In the genomic region with DNA sequence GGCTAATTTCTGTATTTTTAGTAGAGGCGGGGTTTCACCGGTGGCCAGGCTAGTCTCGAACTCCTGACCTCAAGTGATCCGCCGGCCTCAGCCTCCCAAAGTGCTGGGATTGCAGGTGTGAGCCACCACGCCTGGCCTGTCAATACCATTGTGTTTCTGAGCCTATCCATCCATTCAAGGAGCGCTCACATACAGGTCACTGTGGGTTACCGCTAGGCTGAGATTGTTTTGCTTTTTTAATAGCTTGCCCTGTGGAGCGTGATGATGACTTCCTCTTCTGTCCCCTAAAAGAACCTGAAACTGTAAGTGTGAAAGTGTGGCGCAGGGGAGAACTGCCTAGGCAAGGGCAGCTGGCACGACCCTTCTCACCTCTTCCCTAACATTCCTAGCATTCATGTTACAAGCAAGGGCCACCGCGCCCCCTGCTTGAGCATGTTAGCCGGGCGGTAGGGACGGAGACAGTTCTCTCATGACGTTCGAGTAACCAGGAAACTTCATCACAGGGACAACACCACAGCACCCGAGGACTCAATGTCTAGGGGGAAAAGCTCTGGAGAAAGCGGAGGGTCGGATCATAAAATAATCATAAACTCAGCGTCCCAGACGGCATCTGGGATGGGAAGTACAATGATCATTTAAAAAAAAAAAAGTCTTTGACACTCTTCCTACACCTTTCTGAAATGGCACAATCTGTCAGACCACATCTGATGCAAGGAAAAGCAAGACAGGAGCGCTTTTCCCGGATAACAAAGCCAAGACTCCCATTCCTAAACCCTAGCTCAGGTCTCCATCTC, we compare ENCODE assay signal across 2 cellular contexts.
A peak's percentile ranks its signal among the peaks of the same experiment; 100 is the strongest.
TF ChIP-seq lines count a peak whose summit lies in the region.

No MANE protein-coding gene starts in this region.

TF ChIP-seq in HEK293, 187 proteins besides CTCF, POLR2A, EP300 and RAD21:
- TF ChIP-seq, protein P1, sequence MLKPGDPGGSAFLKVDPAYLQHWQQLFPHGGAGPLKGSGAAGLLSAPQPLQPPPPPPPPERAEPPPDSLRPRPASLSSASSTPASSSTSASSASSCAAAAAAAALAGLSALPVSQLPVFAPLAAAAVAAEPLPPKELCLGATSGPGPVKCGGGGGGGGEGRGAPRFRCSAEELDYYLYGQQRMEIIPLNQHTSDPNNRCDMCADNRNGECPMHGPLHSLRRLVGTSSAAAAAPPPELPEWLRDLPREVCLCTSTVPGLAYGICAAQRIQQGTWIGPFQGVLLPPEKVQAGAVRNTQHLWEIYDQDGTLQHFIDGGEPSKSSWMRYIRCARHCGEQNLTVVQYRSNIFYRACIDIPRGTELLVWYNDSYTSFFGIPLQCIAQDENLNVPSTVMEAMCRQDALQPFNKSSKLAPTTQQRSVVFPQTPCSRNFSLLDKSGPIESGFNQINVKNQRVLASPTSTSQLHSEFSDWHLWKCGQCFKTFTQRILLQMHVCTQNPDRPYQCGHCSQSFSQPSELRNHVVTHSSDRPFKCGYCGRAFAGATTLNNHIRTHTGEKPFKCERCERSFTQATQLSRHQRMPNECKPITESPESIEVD (tag by site-specific recombination; IDR thresholded peaks at IDR 0.05): no peak
- 0 out of 2 replicates have a peak, but pooled peaks have one; percentile 12 for TF ChIP-seq PRDM1 (tag by site-specific recombination; IDR thresholded peaks at IDR 0.05)

TF ChIP-seq in H1, 55 proteins besides CTCF, POLR2A, EP300 and RAD21:
- no peak for TF ChIP-seq GABPA (IDR thresholded peaks at IDR 0.05; ENCODE audit: borderline replicate concordance, insufficient read depth, low read length)
- TF ChIP-seq RFX5 (IDR thresholded peaks at IDR 0.05; ENCODE audit: borderline replicate concordance, low read depth, low read length): no peak
- no peak for TF ChIP-seq MAFK (IDR thresholded peaks at IDR 0.05; ENCODE audit: low read depth, low read length)
- TF ChIP-seq, protein P2, sequence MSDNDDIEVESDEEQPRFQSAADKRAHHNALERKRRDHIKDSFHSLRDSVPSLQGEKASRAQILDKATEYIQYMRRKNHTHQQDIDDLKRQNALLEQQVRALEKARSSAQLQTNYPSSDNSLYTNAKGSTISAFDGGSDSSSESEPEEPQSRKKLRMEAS (IDR thresholded peaks at IDR 0.05): peak; percentile 62; the same call in 1 of the 2 replicates
- TF ChIP-seq YY1 (IDR thresholded peaks at IDR 0.05; ENCODE audit: low read depth, low read length): 0 out of 2 replicates have a peak, but pooled peaks have one; percentile 7
- TF ChIP-seq SAP30 (IDR thresholded peaks at IDR 0.05; ENCODE audit: insufficient read depth, insufficient replicate concordance, low read length): no peak
- TF ChIP-seq SIN3A (conservative IDR thresholded peaks at IDR 0.05 in 1 of 2, IDR thresholded peaks at IDR 0.05 in 1 of 2; ENCODE audit: low read depth in 1 of 2, low read length in 2 of 2): peak in 1 of 2 experiments; percentile 60; a peak in 2 of 4 replicates
- no peak for TF ChIP-seq RXRA (IDR thresholded peaks at IDR 0.05; ENCODE audit: insufficient read depth, low read depth, low read length)
- TF ChIP-seq RBBP5 (IDR thresholded peaks at IDR 0.05; ENCODE audit: borderline replicate concordance, low read depth, low read length): 0 out of 2 replicates have a peak, but pooled peaks have one; percentile 3
- TF ChIP-seq SRF (IDR thresholded peaks at IDR 0.05; ENCODE audit: low read depth, low read length): no peak
- TF ChIP-seq NANOG (IDR thresholded peaks at IDR 0.05; ENCODE audit: insufficient read depth, low read depth, low read length, poor library complexity, severe bottlenecking): no peak
- TF ChIP-seq, protein P3, sequence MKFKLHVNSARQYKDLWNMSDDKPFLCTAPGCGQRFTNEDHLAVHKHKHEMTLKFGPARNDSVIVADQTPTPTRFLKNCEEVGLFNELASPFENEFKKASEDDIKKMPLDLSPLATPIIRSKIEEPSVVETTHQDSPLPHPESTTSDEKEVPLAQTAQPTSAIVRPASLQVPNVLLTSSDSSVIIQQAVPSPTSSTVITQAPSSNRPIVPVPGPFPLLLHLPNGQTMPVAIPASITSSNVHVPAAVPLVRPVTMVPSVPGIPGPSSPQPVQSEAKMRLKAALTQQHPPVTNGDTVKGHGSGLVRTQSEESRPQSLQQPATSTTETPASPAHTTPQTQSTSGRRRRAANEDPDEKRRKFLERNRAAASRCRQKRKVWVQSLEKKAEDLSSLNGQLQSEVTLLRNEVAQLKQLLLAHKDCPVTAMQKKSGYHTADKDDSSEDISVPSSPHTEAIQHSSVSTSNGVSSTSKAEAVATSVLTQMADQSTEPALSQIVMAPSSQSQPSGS (IDR thresholded peaks at IDR 0.05; ENCODE audit: low read length): 0 out of 2 replicates have a peak, but pooled peaks have one; percentile 16
- TF ChIP-seq TEAD4 (IDR thresholded peaks at IDR 0.05; ENCODE audit: low read depth, low read length): peak; percentile 98
- TF ChIP-seq SP2 (IDR thresholded peaks at IDR 0.05; ENCODE audit: low read length): no peak
TF ChIP-seq in H1: peak in this region for 6.
